In the genomic region with DNA sequence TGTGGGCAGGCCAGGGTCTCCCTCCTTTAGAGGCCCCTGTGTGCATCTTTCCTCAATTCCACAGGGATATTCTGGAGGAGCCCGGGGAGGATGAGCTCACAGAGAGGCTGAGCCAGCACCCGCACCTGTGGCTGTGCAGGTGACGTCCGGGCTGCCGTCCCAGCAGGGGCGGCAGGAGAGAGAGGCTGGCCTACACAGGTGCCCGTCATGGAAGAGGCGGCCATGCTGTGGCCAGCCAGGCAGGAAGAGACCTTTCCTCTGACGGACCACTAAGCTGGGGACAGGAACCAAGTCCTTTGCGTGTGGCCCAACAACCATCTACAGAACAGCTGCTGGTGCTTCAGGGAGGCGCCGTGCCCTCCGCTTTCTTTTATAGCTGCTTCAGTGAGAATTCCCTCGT, we compare ENCODE assay signal across 19 cellular contexts.
"Had no signal": no experiment of that assay in that cellular context is flagged by ENCODE, and none has a peak within 500 bp of the region (broad histone marks: within the 10 kb centered on the region; RNA-seq: fewer than 3 reads in every experiment).

No MANE protein-coding gene starts in this region.

- H3K27ac ChIP-seq: ovary, thyroid gland had no signal

- H3K9me3 ChIP-seq: body of pancreas, gastrocnemius medialis, ovary, prostate gland, thyroid gland had no signal

- H3K4me3 ChIP-seq: body of pancreas, gastrocnemius medialis, ovary, prostate gland, thyroid gland had no signal

- H3K36me3 ChIP-seq: gastrocnemius medialis, ovary, prostate gland, thyroid gland had no signal

- H3K27me3 ChIP-seq: body of pancreas, gastrocnemius medialis, ovary, thyroid gland had no signal

- H3K4me1 ChIP-seq: prostate gland, thyroid gland had no signal

- ATAC-seq: stimulated activated naive CD8-positive, alpha-beta T cell treated with anti-CD3 and anti-CD28 coated beads, Interleukin-15, Interleukin-2, amounts not matched to agents 100 U/mL and 50 U/mL, for 24 hours had no signal

- DNase-seq: activated CD4-positive, alpha-beta T cell treated with anti-CD3 and anti-CD28 coated beads for 4 hours; activated CD4-positive, alpha-beta T cell treated with anti-CD3 and anti-CD28 coated beads, Interleukin-2, amount 50 U/mL, for 48 hours; activated CD4-positive, CD25-positive, alpha-beta regulatory T cell; activated gamma-delta T cell; activated T-cell treated with anti-CD3 and anti-CD28 coated beads, Interleukin-2, amount 50 U/mL, for 72 hours; body of pancreas; effector memory CD4-positive, alpha-beta T cell; gastrocnemius medialis; head of caudate nucleus; islet precursor cell; midbrain; natural killer cell; stimulated activated CD4-positive, alpha-beta T cell treated with anti-CD3 and anti-CD28 coated beads, Interleukin-12 subunit alpha, Interleukin-12 subunit beta, amount 100 ng/mL, for 4 hours; stimulated activated CD4-positive, alpha-beta T cell treated with anti-CD3 and anti-CD28 coated beads, Interleukin-4, amount 100 ng/mL, for 4 hours; stimulated activated naive CD8-positive, alpha-beta T cell treated with anti-CD3 and anti-CD28 coated beads, Interleukin-15, Interleukin-2, amounts not matched to agents 100 U/mL and 50 U/mL, for 24 hours; T-helper 9 cell; thyroid gland had no signal
